Comparison of ENCODE assay signal across 23 cellular contexts in genomic region chrX:18966624-18967023, GRCh38.
"Had no signal": no experiment of that assay in that cellular context is flagged by ENCODE, and none has a peak within 500 bp of the region (broad histone marks: within the 10 kb centered on the region; RNA-seq: fewer than 3 reads in every experiment).

No MANE protein-coding gene starts in this region.

- H2AFZ ChIP-seq: hepatocyte, parathyroid adenoma had no signal

- H3K4me1 ChIP-seq: esophagus muscularis mucosa, gastroesophageal sphincter, lower lobe of right lung, parathyroid adenoma, prostate gland, suprapubic skin, thyroid gland, upper lobe of left lung, uterus had no signal

- ATAC-seq: effector memory CD8-positive, alpha-beta T cell; gastroesophageal sphincter; lower lobe of right lung; naive thymus-derived CD4-positive, alpha-beta T cell had no signal

- H3K27me3 ChIP-seq: esophagus muscularis mucosa, gastroesophageal sphincter, hepatocyte, suprapubic skin, thyroid gland, upper lobe of left lung, uterus had no signal

- H3K27ac ChIP-seq: epithelial cell of prostate, esophagus muscularis mucosa, gastroesophageal sphincter, hepatocyte, lower lobe of right lung, parathyroid adenoma, prostate gland, suprapubic skin, thyroid gland, upper lobe of left lung, uterus had no signal

- H3K4me3 ChIP-seq: esophagus muscularis mucosa, gastroesophageal sphincter, hepatocyte, lower lobe of right lung, prostate gland, smooth muscle cell, suprapubic skin, thyroid gland, upper lobe of left lung, uterus had no signal

- H3K36me3 ChIP-seq: esophagus muscularis mucosa, gastroesophageal sphincter, lower lobe of right lung, prostate gland, suprapubic skin, thyroid gland, upper lobe of left lung, uterus had no signal

- DNase-seq: cerebellar nuclear complex; effector memory CD8-positive, alpha-beta T cell; glutamatergic neuron; kidney glomerular epithelial cell; lower lobe of right lung; mesendoderm; naive thymus-derived CD4-positive, alpha-beta T cell; nephron progenitor cell; retina; stimulated activated CD4-positive, alpha-beta T cell treated with anti-CD3 and anti-CD28 coated beads, Interleukin-2, amount 100 ng/mL, for 48 hours; stimulated activated naive CD4-positive, alpha-beta T cell treated with Interleukin-2 at 50 U/mL for 16 hours; thyroid gland; upper lobe of left lung; uterus had no signal

- H3K4me2 ChIP-seq: hepatocyte, smooth muscle cell had no signal

- H3K9ac ChIP-seq: parathyroid adenoma had no signal

- H3K9me3 ChIP-seq: esophagus muscularis mucosa, gastroesophageal sphincter, lower lobe of right lung, prostate gland, suprapubic skin, thyroid gland, upper lobe of left lung, uterus had no signal

- H3K27me3 Mint-ChIP-seq: dendritic cell treated with granulocyte-macrophage colony-stimulating factor and Interleukin-4, amounts not matched to agents 40 ng/mL and 50 ng/mL, for 4 days; effector memory CD8-positive, alpha-beta T cell; naive thymus-derived CD4-positive, alpha-beta T cell had no signal

- H3K4me3 Mint-ChIP-seq: dendritic cell treated with granulocyte-macrophage colony-stimulating factor and Interleukin-4, amounts not matched to agents 40 ng/mL and 50 ng/mL, for 4 days; effector memory CD8-positive, alpha-beta T cell; naive thymus-derived CD4-positive, alpha-beta T cell; nephron progenitor cell had no signal

- H3K9me3 Mint-ChIP-seq: dendritic cell treated with granulocyte-macrophage colony-stimulating factor and Interleukin-4, amounts not matched to agents 40 ng/mL and 50 ng/mL, for 4 days; effector memory CD8-positive, alpha-beta T cell had no signal

- H3K27ac Mint-ChIP-seq: dendritic cell treated with granulocyte-macrophage colony-stimulating factor and Interleukin-4, amounts not matched to agents 40 ng/mL and 50 ng/mL, for 4 days; effector memory CD8-positive, alpha-beta T cell; naive thymus-derived CD4-positive, alpha-beta T cell; nephron progenitor cell had no signal
